Comparison of ENCODE assay signal across 8 cellular contexts in the genomic region with DNA sequence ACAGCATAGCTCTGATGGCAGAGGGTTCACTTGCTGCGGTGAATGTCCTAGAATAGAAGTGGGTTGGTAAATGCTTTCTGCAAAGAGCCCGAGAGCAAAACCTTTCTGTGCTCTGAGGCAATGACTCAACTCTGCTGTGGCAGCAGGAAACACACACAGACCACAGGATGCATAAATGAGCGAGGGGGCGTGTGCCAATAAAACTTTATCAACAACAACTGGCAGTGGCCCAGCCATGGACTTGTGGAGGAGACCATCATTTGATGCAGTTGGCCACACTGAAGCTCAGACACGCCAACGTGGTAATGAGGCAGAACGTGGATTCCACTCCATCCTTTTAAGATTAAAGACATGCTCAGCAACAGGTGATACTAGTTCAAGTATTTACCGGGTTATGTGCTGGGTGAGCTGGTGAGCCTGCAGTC. TPM values are rescaled to one million over a fixed set of nuclear protein-coding genes. Genes with fewer than 3 reads are reported as not detected.
A peak's percentile ranks its signal among the peaks of the same experiment; 100 is the strongest.
DNase-seq lines count a peak whose midpoint lies in the region; ATAC-seq and TF ChIP-seq lines count a peak whose summit lies in the region.

No MANE protein-coding gene starts in this region.

- peak; percentile 95 for DNase-seq in RPMI7951 (ENCODE audit: low read depth)
- DNase-seq in activated T-helper 1 cell treated with anti-CD3 and anti-CD28 coated beads, Interleukin-2, amount 50 U/mL, for 16 hours (ENCODE audit: low read depth in 1 of 2, low spot score in 1 of 2): peak; percentile 43 to 53
- peak; percentile 66 to 91 for DNase-seq in lung microvascular endothelial cell (ENCODE audit: low read depth in 2 of 2)
- peak; percentile 79 for DNase-seq in stimulated activated naive CD4-positive, alpha-beta T cell treated with Interleukin-2 at 50 U/mL for 16 hours (lab: John Stamatoyannopoulos, UW)
- no peak for DNase-seq in NCI-H748 (lab: John Stamatoyannopoulos, UW; ENCODE audit: unreplicated experiment)
- no peak for DNase-seq in coronary artery (ENCODE audit: low spot score)

- no peak overlapping the region for H3K4me3 ChIP-seq in coronary artery

- ATAC-seq in GM18907 (IDR thresholded peaks at IDR 0.05; ENCODE audit: unreplicated experiment) (peak; percentile 95), HG03025 (IDR thresholded peaks at IDR 0.05; ENCODE audit: low FRiP score, unreplicated experiment) (peak; percentile 93)

- H3K27ac ChIP-seq in coronary artery: no peak overlapping the region

- no peak for TF ChIP-seq CTCF in coronary artery (IDR thresholded peaks at IDR 0.05)

RNA-seq across cellular contexts. Expression of a gene that starts 6.8 kb away (rescaled TPM):
- total RNA-seq in RPMI7951 (2014; rRNA removed; shearing (Covaris generic)): 81.1 TPM in 2 replicates
- total RNA-seq in lung microvascular endothelial cell: 42.1 and 54.2 TPM in 2 replicates

RNA-seq across cellular contexts. Expression of a gene that starts 8.4 kb away (rescaled TPM):
- total RNA-seq in RPMI7951 (2014; rRNA removed; shearing (Covaris generic)): 38.3 and 79.5 TPM in 2 replicates
- 32.3 and 33.8 TPM in 2 replicates for total RNA-seq in lung microvascular endothelial cell

Comparison
In these comparisons a context has a peak if more than half of its experiments do, and no peak if none do; other contexts are left out.
1. DNase-seq: peak in RPMI7951 (single experiment), activated T-helper 1 cell treated with anti-CD3 and anti-CD28 coated beads, Interleukin-2, amount 50 U/mL, for 16 hours (2 of 2), lung microvascular endothelial cell (2 of 2) and stimulated activated naive CD4-positive, alpha-beta T cell treated with Interleukin-2 at 50 U/mL for 16 hours (single experiment); none in NCI-H748 (single experiment) and coronary artery (single experiment).